In genomic region chr17:79435296-79435695, GRCh38 we compare ENCODE assay signal across 22 cellular contexts.
"Had no signal": no experiment of that assay in that cellular context is flagged by ENCODE, and none has a peak within 500 bp of the region (broad histone marks: within the 10 kb centered on the region; RNA-seq: fewer than 3 reads in every experiment).

No MANE protein-coding gene starts in this region.

- H3K27ac ChIP-seq: ovary, parathyroid adenoma, psoas muscle, right lobe of liver, sigmoid colon, stomach, tibial artery, transverse colon, upper lobe of right lung, uterus had no signal

- H3K9ac ChIP-seq: parathyroid adenoma had no signal

- DNase-seq: naive thymus-derived CD8-positive, alpha-beta T cell; nephron progenitor cell; occipital lobe; ovary; psoas muscle; right cardiac atrium; right lobe of liver; sigmoid colon; small intestine; stimulated activated CD4-positive, alpha-beta T cell treated with anti-CD3 and anti-CD28 coated beads, Interleukin-15, amount 100 ng/mL, for 24 hours; stimulated activated CD4-positive, alpha-beta T cell treated with anti-CD3 and anti-CD28 coated beads, Interleukin-2, amount 100 ng/mL, for 24 hours; stimulated activated CD4-positive, alpha-beta T cell treated with anti-CD3 and anti-CD28 coated beads, Interleukin-2, amount 100 ng/mL, for 48 hours; stimulated activated CD4-positive, alpha-beta T cell treated with anti-CD3 and anti-CD28 coated beads, Interleukin-4, amount 100 ng/mL, for 24 hours; stimulated activated naive B cell treated with anti-CD40 and anti-IgM and Interleukin-4, amounts not matched to agents 10 μg/mL and 1 μg/mL and 100 μg/mL, for 72 hours; stimulated activated naive CD4-positive, alpha-beta T cell treated with Interleukin-2 at 50 U/mL for 16 hours; stomach; tibial artery; transverse colon; upper lobe of right lung; uterus had no signal

- H3K36me3 ChIP-seq: ovary, right lobe of liver, stomach, tibial artery, transverse colon, upper lobe of right lung, uterus had no signal

- H3K79me2 ChIP-seq: parathyroid adenoma had no signal

- H3K4me3 ChIP-seq: ovary, psoas muscle, right lobe of liver, sigmoid colon, stomach, tibial artery, transverse colon, upper lobe of right lung, uterus had no signal

- H2AFZ ChIP-seq: parathyroid adenoma had no signal

- H3K4me1 ChIP-seq: parathyroid adenoma, psoas muscle, right lobe of liver, stomach, tibial artery, transverse colon, upper lobe of right lung, uterus had no signal

- H3K9me3 ChIP-seq: ovary, right lobe of liver, sigmoid colon, tibial artery, transverse colon, upper lobe of right lung, uterus had no signal

- FAIRE-seq: small intestine had no signal

- ATAC-seq: naive thymus-derived CD8-positive, alpha-beta T cell; psoas muscle; right cardiac atrium; right lobe of liver; stimulated activated effector memory CD8-positive, alpha-beta T cell treated with anti-CD3 and anti-CD28 coated beads, Interleukin-12 subunit alpha, Interleukin-12 subunit beta, amount 100 ng/mL, for 72 hours; stimulated activated naive B cell treated with anti-CD40 and anti-IgM and Interleukin-4, amounts not matched to agents 10 μg/mL and 1 μg/mL and 100 μg/mL, for 72 hours; upper lobe of right lung had no signal

- H3K27me3 ChIP-seq: ovary, right lobe of liver, upper lobe of right lung, uterus had no signal
